Comparison of ENCODE assay signal across 28 cellular contexts in genomic region chr10:103922659-103923058, GRCh38.
"Had no signal": no experiment of that assay in that cellular context is flagged by ENCODE, and none has a peak within 500 bp of the region (broad histone marks: within the 10 kb centered on the region; RNA-seq: fewer than 3 reads in every experiment).

No MANE protein-coding gene starts in this region.

- H3K36me3 ChIP-seq: gastrocnemius medialis, heart right ventricle had no signal

- H2AFZ ChIP-seq: hepatocyte had no signal

- H3K4me3 Mint-ChIP-seq: activated CD4-positive, alpha-beta memory T cell treated with anti-CD3 and anti-CD28 coated beads, Interleukin-2, amount 10 ng/mL, durations not matched to agents 7 days and 5 days; activated CD4-positive, alpha-beta T cell treated with anti-CD3 and anti-CD28 coated beads, Interleukin-2, amount 10 ng/mL, durations not matched to agents 7 days and 5 days; activated naive CD4-positive, alpha-beta T cell treated with anti-CD3 and anti-CD28 coated beads, Interleukin-2, amount 10 ng/mL, durations not matched to agents 7 days and 5 days; activated naive CD8-positive, alpha-beta T cell treated with anti-CD3 and anti-CD28 coated beads, Interleukin-2, amount 10 ng/mL, durations not matched to agents 7 days and 5 days; activated T-cell treated with anti-CD3 and anti-CD28 coated beads, Interleukin-2, amount 50 U/mL, for 24 hours; activated T-cell treated with anti-CD3 and anti-CD28 coated beads, Interleukin-2, amount 50 U/mL, for 72 hours; dendritic cell treated with granulocyte-macrophage colony-stimulating factor and Interleukin-4, amounts not matched to agents 40 ng/mL and 50 ng/mL, for 4 days; endodermal cell had no signal

- ATAC-seq: activated naive CD4-positive, alpha-beta T cell treated with anti-CD3 and anti-CD28 coated beads, Interleukin-2, amount 50 U/mL, for 72 hours; gastrocnemius medialis had no signal

- H3K27ac Mint-ChIP-seq: activated CD4-positive, alpha-beta memory T cell treated with anti-CD3 and anti-CD28 coated beads, Interleukin-2, amount 10 ng/mL, durations not matched to agents 7 days and 5 days; activated CD4-positive, alpha-beta T cell treated with anti-CD3 and anti-CD28 coated beads, Interleukin-2, amount 10 ng/mL, durations not matched to agents 7 days and 5 days; activated naive CD4-positive, alpha-beta T cell treated with anti-CD3 and anti-CD28 coated beads, Interleukin-2, amount 10 ng/mL, durations not matched to agents 7 days and 5 days; activated naive CD4-positive, alpha-beta T cell treated with anti-CD3 and anti-CD28 coated beads, Interleukin-2, amount 50 U/mL, for 72 hours; activated naive CD8-positive, alpha-beta T cell treated with anti-CD3 and anti-CD28 coated beads, Interleukin-2, amount 10 ng/mL, durations not matched to agents 7 days and 5 days; activated T-cell treated with anti-CD3 and anti-CD28 coated beads, Interleukin-2, amount 50 U/mL, for 24 hours; activated T-cell treated with anti-CD3 and anti-CD28 coated beads, Interleukin-2, amount 50 U/mL, for 72 hours; dendritic cell treated with granulocyte-macrophage colony-stimulating factor and Interleukin-4, amounts not matched to agents 40 ng/mL and 50 ng/mL, for 4 days; endodermal cell had no signal

- H3K27me3 ChIP-seq: dorsolateral prefrontal cortex, foreskin keratinocyte, gastrocnemius medialis, heart right ventricle, hepatocyte had no signal

- H3K9me3 ChIP-seq: gastrocnemius medialis, heart right ventricle had no signal

- H3K9me3 Mint-ChIP-seq: activated CD4-positive, alpha-beta memory T cell treated with anti-CD3 and anti-CD28 coated beads, Interleukin-2, amount 10 ng/mL, durations not matched to agents 7 days and 5 days; activated CD4-positive, alpha-beta T cell treated with anti-CD3 and anti-CD28 coated beads, Interleukin-2, amount 10 ng/mL, durations not matched to agents 7 days and 5 days; activated naive CD4-positive, alpha-beta T cell treated with anti-CD3 and anti-CD28 coated beads, Interleukin-2, amount 10 ng/mL, durations not matched to agents 7 days and 5 days; activated naive CD4-positive, alpha-beta T cell treated with anti-CD3 and anti-CD28 coated beads, Interleukin-2, amount 50 U/mL, for 72 hours; activated naive CD8-positive, alpha-beta T cell treated with anti-CD3 and anti-CD28 coated beads, Interleukin-2, amount 10 ng/mL, durations not matched to agents 7 days and 5 days; activated T-cell treated with anti-CD3 and anti-CD28 coated beads, Interleukin-2, amount 50 U/mL, for 24 hours; activated T-cell treated with anti-CD3 and anti-CD28 coated beads, Interleukin-2, amount 50 U/mL, for 72 hours; dendritic cell treated with granulocyte-macrophage colony-stimulating factor and Interleukin-4, amounts not matched to agents 40 ng/mL and 50 ng/mL, for 4 days; endodermal cell had no signal

- H3K27ac ChIP-seq: coronary artery, gastrocnemius medialis, heart right ventricle had no signal

- H3K79me2 ChIP-seq: hepatocyte had no signal

- H3K4me2 ChIP-seq: hepatocyte had no signal

- H3K4me3 ChIP-seq: coronary artery, dorsolateral prefrontal cortex, gastrocnemius medialis, heart right ventricle, hepatocyte had no signal

- H3K27me3 Mint-ChIP-seq: activated CD4-positive, alpha-beta memory T cell treated with anti-CD3 and anti-CD28 coated beads, Interleukin-2, amount 10 ng/mL, durations not matched to agents 7 days and 5 days; activated CD4-positive, alpha-beta T cell treated with anti-CD3 and anti-CD28 coated beads, Interleukin-2, amount 10 ng/mL, durations not matched to agents 7 days and 5 days; activated T-cell treated with anti-CD3 and anti-CD28 coated beads, Interleukin-2, amount 50 U/mL, for 24 hours; dendritic cell treated with granulocyte-macrophage colony-stimulating factor and Interleukin-4, amounts not matched to agents 40 ng/mL and 50 ng/mL, for 4 days had no signal

- DNase-seq: activated CD4-positive, alpha-beta memory T cell treated with anti-CD3 and anti-CD28 coated beads, Interleukin-2, amount 10 ng/mL, durations not matched to agents 7 days and 5 days; activated CD4-positive, alpha-beta T cell treated with anti-CD3 and anti-CD28 coated beads for 4 hours; activated CD4-positive, alpha-beta T cell treated with anti-CD3 and anti-CD28 coated beads, Interleukin-2, amount 10 ng/mL, durations not matched to agents 7 days and 5 days; activated CD4-positive, alpha-beta T cell treated with anti-CD3 and anti-CD28 coated beads, Interleukin-2, amount 50 U/mL, for 4 hours; activated CD4-positive, CD25-positive, alpha-beta regulatory T cell; activated CD4-positive, CD25-positive, alpha-beta regulatory T cell treated with anti-CD3 and anti-CD28 coated beads, Interleukin-2, amount 50 U/mL, for 72 hours; activated CD8-positive, alpha-beta memory T cell treated with anti-CD3 and anti-CD28 coated beads, Interleukin-2, amount 50 U/mL, for 48 hours; activated gamma-delta T cell; activated naive CD4-positive, alpha-beta T cell; activated naive CD4-positive, alpha-beta T cell treated with anti-CD3 and anti-CD28 coated beads, Interleukin-2, amount 10 ng/mL, durations not matched to agents 7 days and 5 days; activated naive CD8-positive, alpha-beta T cell treated with anti-CD3 and anti-CD28 coated beads, Interleukin-2, amount 10 ng/mL, durations not matched to agents 7 days and 5 days; activated T-cell treated with anti-CD3 and anti-CD28 coated beads for 4 hours; activated T-cell treated with anti-CD3 and anti-CD28 coated beads, Interleukin-2, amount 50 U/mL, for 24 hours; amniotic stem cell; central memory CD4-positive, alpha-beta T cell; dorsolateral prefrontal cortex; effector memory CD4-positive, alpha-beta T cell; endodermal cell; erythroblast; gastrocnemius medialis; heart right ventricle; T-helper 2 cell had no signal
